ENCODE assay signal across 19 cellular contexts in the genomic region with DNA sequence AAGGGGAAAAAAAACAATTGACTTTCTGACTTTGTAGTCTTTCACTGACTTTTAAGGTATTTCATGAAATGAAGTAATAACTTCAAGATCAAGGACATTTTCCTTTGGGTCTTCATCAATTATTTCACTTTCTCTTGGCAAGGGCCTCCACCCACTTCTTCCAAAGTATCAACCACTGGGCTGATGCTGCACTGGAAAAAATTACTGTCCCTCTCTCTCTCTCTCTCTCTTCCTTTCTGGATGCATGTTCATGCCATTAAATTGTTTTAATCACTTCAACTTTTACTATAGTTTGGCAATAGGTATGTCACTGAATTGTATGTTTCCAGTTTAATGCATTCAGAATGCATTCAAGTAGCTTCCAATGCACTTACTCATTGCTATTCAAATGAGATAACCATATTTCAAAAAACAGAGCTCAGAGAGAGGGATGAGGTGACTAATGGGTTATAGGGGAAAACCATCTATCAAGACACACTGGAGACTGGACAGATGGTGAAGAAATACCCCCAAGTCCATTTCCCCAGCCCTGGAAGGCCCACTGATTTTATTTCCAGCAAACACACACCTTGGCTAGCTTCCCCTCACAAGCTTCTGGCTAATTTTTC.
DNase-seq lines count a peak whose midpoint lies in the region; ATAC-seq and TF ChIP-seq lines count a peak whose summit lies in the region.
"Had no signal": no experiment of that assay in that cellular context is flagged by ENCODE, and none has a peak within 500 bp of the region (broad histone marks: within the 10 kb centered on the region; RNA-seq: fewer than 3 reads in every experiment).

No MANE protein-coding gene starts in this region.

- TF ChIP-seq CTCF in cardiac fibroblast (IDR thresholded peaks at IDR 0.05; ENCODE audit: low read depth, low read length) (no peak), osteoblast (IDR thresholded peaks at IDR 0.05; ENCODE audit: extremely low read depth, low read depth, low read length) (no peak), smooth muscle cell (IDR thresholded peaks at IDR 0.05; ENCODE audit: borderline replicate concordance, insufficient read depth, poor library complexity, severe bottlenecking) (no peak)

- H3K27ac ChIP-seq in osteoblast (ENCODE audit: low read depth, low read length) (peak overlapping the region; percentile 84), smooth muscle cell (ENCODE audit: low read depth) (no peak overlapping the region)
- H3K27ac ChIP-seq: SJCRH30, upper lobe of left lung had no signal

- H3K9me3 Mint-ChIP-seq in activated CD4-positive, alpha-beta T cell treated with anti-CD3 and anti-CD28 coated beads, Interleukin-2, amount 10 ng/mL, durations not matched to agents 24 days and 14 days = peaks cover 12% of the 10 kb centered on the region
- H3K9me3 Mint-ChIP-seq: nephron progenitor cell had no signal

- peaks cover 2% of the 10 kb centered on the region for H3K36me3 Mint-ChIP-seq in activated CD4-positive, alpha-beta T cell treated with anti-CD3 and anti-CD28 coated beads, Interleukin-2, amount 10 ng/mL, durations not matched to agents 24 days and 14 days (ENCODE audit: low read depth)

- no peaks in the 10 kb centered on the region for H4K20me1 ChIP-seq in osteoblast (ENCODE audit: insufficient read depth, low read length)
- H4K20me1 ChIP-seq in smooth muscle cell (ENCODE audit: low read depth) = no peaks in the 10 kb centered on the region

- H3K4me3 ChIP-seq in MG63 (no peak overlapping the region), cardiac fibroblast (replicated peaks in 1 of 2; ENCODE audit: low read depth in 2 of 2, low read length in 2 of 2) (no peak overlapping the region), osteoblast (ENCODE audit: insufficient read depth, low read length) (peak overlapping the region; percentile 26), smooth muscle cell (no peak overlapping the region)
- H3K4me3 ChIP-seq: coronary artery, K562, SJCRH30, upper lobe of left lung had no signal

- peaks cover 29% of the 10 kb centered on the region for H3K4me1 Mint-ChIP-seq in activated CD4-positive, alpha-beta T cell treated with anti-CD3 and anti-CD28 coated beads, Interleukin-2, amount 10 ng/mL, durations not matched to agents 24 days and 14 days
- H3K4me1 Mint-ChIP-seq: nephron progenitor cell had no signal

- H3K36me3 ChIP-seq in MG63 (no peaks in the 10 kb centered on the region), osteoblast (ENCODE audit: insufficient read depth, low read length) (no peaks in the 10 kb centered on the region), smooth muscle cell (ENCODE audit: low read depth) (no peaks in the 10 kb centered on the region)
- H3K36me3 ChIP-seq: SJCRH30, upper lobe of left lung had no signal

- H3K4me2 ChIP-seq in osteoblast (ENCODE audit: insufficient read depth, low read length) = peak overlapping the region; percentile 64
- H3K4me2 ChIP-seq in smooth muscle cell = no peak overlapping the region

- H3K79me2 ChIP-seq in osteoblast (ENCODE audit: insufficient read depth, low read length) = no peaks in the 10 kb centered on the region
- no peaks in the 10 kb centered on the region for H3K79me2 ChIP-seq in smooth muscle cell (ENCODE audit: low read depth)

- DNase-seq in activated CD4-positive, alpha-beta T cell treated with anti-CD3 and anti-CD28 coated beads, Interleukin-2, amount 10 ng/mL, durations not matched to agents 24 days and 14 days = no peak
- no peak for DNase-seq in activated CD4-positive, alpha-beta T cell treated with anti-CD3 and anti-CD28 coated beads for 4 hours
- DNase-seq in MG63 (peak; percentile 24), cardiac fibroblast (ENCODE audit: low read depth in 2 of 2) (peak; percentile 48 to 87), osteoblast (ENCODE audit: insufficient read length, low spot score, missing footprints) (peak; percentile 85), smooth muscle cell (lab: John Stamatoyannopoulos, UW; ENCODE audit: unreplicated experiment) (no peak)
- no peak for DNase-seq in central memory CD4-positive, alpha-beta T cell
- DNase-seq: foreskin melanocyte, H7, left cardiac atrium, NCI-H1694 treated with DMSO at 0.1 percent for 48 hours, NCI-H748 treated with DMSO at 0.1 percent for 48 hours, nephron progenitor cell, SJCRH30, small intestine, upper lobe of left lung had no signal

- peak overlapping the region; percentile 70 for H3K4me3 Mint-ChIP-seq in activated CD4-positive, alpha-beta T cell treated with anti-CD3 and anti-CD28 coated beads, Interleukin-2, amount 10 ng/mL, durations not matched to agents 24 days and 14 days
- H3K4me3 Mint-ChIP-seq: nephron progenitor cell had no signal

- H3K27ac Mint-ChIP-seq in activated CD4-positive, alpha-beta T cell treated with anti-CD3 and anti-CD28 coated beads, Interleukin-2, amount 10 ng/mL, durations not matched to agents 24 days and 14 days = peak overlapping the region; percentile 85
- H3K27ac Mint-ChIP-seq: nephron progenitor cell had no signal

- no peaks in the 10 kb centered on the region for H3F3A ChIP-seq in smooth muscle cell (ENCODE audit: low read depth)

- H3K9ac ChIP-seq in smooth muscle cell (ENCODE audit: low read depth) = no peak overlapping the region

- intact Hi-C loops in activated CD4-positive, alpha-beta T cell treated with anti-CD3 and anti-CD28 coated beads, Interleukin-2, amount 10 ng/mL, durations not matched to agents 24 days and 14 days (cut with micrococcal nuclease) = loop anchor here (2.0 to 5.0 kb wide), 2 partner anchors 26 to 82 kb away; no protein-coding TSS in a partner anchor

- H3K27me3 ChIP-seq in MG63 (no peaks in the 10 kb centered on the region), osteoblast (ENCODE audit: insufficient read depth, low read length) (no peaks in the 10 kb centered on the region), smooth muscle cell (ENCODE audit: low read depth) (no peaks in the 10 kb centered on the region)
- H3K27me3 ChIP-seq: SJCRH30, upper lobe of left lung had no signal

- H3K9me3 ChIP-seq in MG63 (no peaks in the 10 kb centered on the region), osteoblast (ENCODE audit: low read depth, low read length) (no peaks in the 10 kb centered on the region), smooth muscle cell (replicated peaks; ENCODE audit: low read depth) (no peaks in the 10 kb centered on the region)
- H3K9me3 ChIP-seq: SJCRH30, upper lobe of left lung had no signal

- H3K27me3 Mint-ChIP-seq in activated CD4-positive, alpha-beta T cell treated with anti-CD3 and anti-CD28 coated beads, Interleukin-2, amount 10 ng/mL, durations not matched to agents 24 days and 14 days = no peaks in the 10 kb centered on the region

- ATAC-seq in HG02970 (IDR thresholded peaks at IDR 0.05; ENCODE audit: low FRiP score, unreplicated experiment) = no peak
- ATAC-seq: K562 had no signal

- peaks cover 23% of the 10 kb centered on the region for H3K4me1 ChIP-seq in osteoblast (ENCODE audit: insufficient read depth, low read length)
- H3K4me1 ChIP-seq in smooth muscle cell (ENCODE audit: low read depth) = peaks cover 2% of the 10 kb centered on the region
- H3K4me1 ChIP-seq: SJCRH30, upper lobe of left lung had no signal

- H2AFZ ChIP-seq in osteoblast (ENCODE audit: low read length) (no peak overlapping the region), smooth muscle cell (ENCODE audit: low read depth) (no peak overlapping the region)

Comparison
In these comparisons a context has a peak if more than half of its experiments do, and no peak if none do; other contexts are left out.
1. DNase-seq: peak in MG63 (single experiment), cardiac fibroblast (2 of 2) and osteoblast (single experiment); none in activated CD4-positive, alpha-beta T cell treated with anti-CD3 and anti-CD28 coated beads, Interleukin-2, amount 10 ng/mL, durations not matched to agents 24 days and 14 days (single experiment), activated CD4-positive, alpha-beta T cell treated with anti-CD3 and anti-CD28 coated beads for 4 hours (0 of 2), central memory CD4-positive, alpha-beta T cell (single experiment) and smooth muscle cell (single experiment).